In genomic region chr12:67677166-67677565, GRCh38 we compare ENCODE assay signal across 29 cellular contexts.
"Had no signal": no experiment of that assay in that cellular context is flagged by ENCODE, and none has a peak within 500 bp of the region (broad histone marks: within the 10 kb centered on the region; RNA-seq: fewer than 3 reads in every experiment).

No MANE protein-coding gene starts in this region.

- DNase-seq: activated CD4-positive, alpha-beta memory T cell treated with anti-CD3 and anti-CD28 coated beads, Interleukin-2, amount 10 ng/mL, durations not matched to agents 7 days and 5 days; activated CD4-positive, alpha-beta T cell treated with anti-CD3 and anti-CD28 coated beads, Interleukin-2, amount 10 ng/mL, durations not matched to agents 7 days and 5 days; activated CD4-positive, CD25-positive, alpha-beta regulatory T cell treated with anti-CD3 and anti-CD28 coated beads, Interleukin-2, amount 50 U/mL, for 72 hours; activated gamma-delta T cell treated with Interleukin-2 at 50 U/mL for 16 hours; activated naive CD4-positive, alpha-beta T cell treated with anti-CD3 and anti-CD28 coated beads, Interleukin-2, amount 50 U/mL, for 16 hours; activated T-cell treated with anti-CD3 and anti-CD28 coated beads, Interleukin-2, amount 50 U/mL, for 4 hours; amniotic stem cell; caudate nucleus; gastrocnemius medialis; glutamatergic neuron; islet precursor cell; left cardiac atrium; left ventricle myocardium superior; naive thymus-derived CD8-positive, alpha-beta T cell; nucleus accumbens; pancreas; retina; small intestine; stimulated activated CD4-positive, alpha-beta T cell treated with anti-CD3 and anti-CD28 coated beads, Interleukin-2, amount 100 ng/mL, for 24 hours; stimulated activated naive B cell treated with anti-CD40 and anti-IgM and Interleukin-4, amounts not matched to agents 10 μg/mL and 1 μg/mL and 100 μg/mL, for 72 hours; T-helper 9 cell; tibial artery had no signal

- H3K27ac ChIP-seq: gastrocnemius medialis, pancreas, prostate gland, suprapubic skin had no signal

- H3K36me3 ChIP-seq: gastrocnemius medialis, pancreas, prostate gland, suprapubic skin had no signal

- H3K4me3 ChIP-seq: gastrocnemius medialis, pancreas, prostate gland, suprapubic skin, tibial artery had no signal

- FAIRE-seq: pancreas, small intestine, TTC549 had no signal

- H3K4me1 ChIP-seq: prostate gland had no signal

- H3K27ac Mint-ChIP-seq: activated CD4-positive, alpha-beta memory T cell treated with anti-CD3 and anti-CD28 coated beads, Interleukin-2, amount 10 ng/mL, durations not matched to agents 7 days and 5 days; activated CD4-positive, alpha-beta T cell treated with anti-CD3 and anti-CD28 coated beads, Interleukin-2, amount 10 ng/mL, durations not matched to agents 7 days and 5 days; activated T-helper 17 cell treated with anti-CD3 and anti-CD28 coated beads, Interleukin-2, amount 50 U/mL, for 72 hours; mesothelial cell of epicardium; stimulated activated naive B cell treated with anti-CD40 and anti-IgM and Interleukin-4, amounts not matched to agents 10 μg/mL and 1 μg/mL and 100 μg/mL, for 72 hours; T-helper 1 cell treated with Interleukin-12 subunit alpha and Interleukin-12 subunit beta and Interleukin-4 antibody, amounts not matched to agents 30 μg/mL and 1 μg/mL, for 36 hours had no signal

- H3K27me3 Mint-ChIP-seq: activated CD4-positive, alpha-beta memory T cell treated with anti-CD3 and anti-CD28 coated beads, Interleukin-2, amount 10 ng/mL, durations not matched to agents 7 days and 5 days; activated CD4-positive, alpha-beta T cell treated with anti-CD3 and anti-CD28 coated beads, Interleukin-2, amount 10 ng/mL, durations not matched to agents 7 days and 5 days; activated T-helper 17 cell treated with anti-CD3 and anti-CD28 coated beads, Interleukin-2, amount 50 U/mL, for 72 hours; naive thymus-derived CD8-positive, alpha-beta T cell; stimulated activated naive B cell treated with anti-CD40 and anti-IgM and Interleukin-4, amounts not matched to agents 10 μg/mL and 1 μg/mL and 100 μg/mL, for 72 hours had no signal

- H3K4me3 Mint-ChIP-seq: activated CD4-positive, alpha-beta memory T cell treated with anti-CD3 and anti-CD28 coated beads, Interleukin-2, amount 10 ng/mL, durations not matched to agents 7 days and 5 days; activated CD4-positive, alpha-beta T cell treated with anti-CD3 and anti-CD28 coated beads, Interleukin-2, amount 10 ng/mL, durations not matched to agents 7 days and 5 days; activated T-cell treated with anti-CD3 and anti-CD28 coated beads, Interleukin-2, amount 50 U/mL, for 4 hours; activated T-helper 17 cell treated with anti-CD3 and anti-CD28 coated beads, Interleukin-2, amount 50 U/mL, for 72 hours; mesothelial cell of epicardium; neural crest cell; stimulated activated naive B cell treated with anti-CD40 and anti-IgM and Interleukin-4, amounts not matched to agents 10 μg/mL and 1 μg/mL and 100 μg/mL, for 72 hours; T-helper 1 cell treated with Interleukin-12 subunit alpha and Interleukin-12 subunit beta and Interleukin-4 antibody, amounts not matched to agents 30 μg/mL and 1 μg/mL, for 36 hours had no signal

- H3K9me3 ChIP-seq: gastrocnemius medialis, pancreas, prostate gland had no signal

- H3K27me3 ChIP-seq: gastrocnemius medialis, pancreas, suprapubic skin, tibial artery had no signal
